In genomic region chr5:170184007-170184687, GRCh38 we compare ENCODE assay signal across 8 cellular contexts. TPM values are rescaled to one million over a fixed set of nuclear protein-coding genes. Genes with fewer than 3 reads are reported as not detected.
DNase-seq lines count a peak whose midpoint lies in the region; ATAC-seq and TF ChIP-seq lines count a peak whose summit lies in the region.

No MANE protein-coding gene starts in this region.

- H3K9me3 ChIP-seq in PC-3 (ENCODE audit: low read length), result no peaks in the 10 kb centered on the region
- H3K9me3 ChIP-seq in cardiac muscle cell (ENCODE audit: low read depth), result no peaks in the 10 kb centered on the region

- H3K9me3 Mint-ChIP-seq in progenitor cell of endocrine pancreas (ENCODE audit: low read depth), result no peaks in the 10 kb centered on the region

- no peaks in the 10 kb centered on the region for H3K27me3 Mint-ChIP-seq in progenitor cell of endocrine pancreas

- DNase-seq in C1 segment of cervical spinal cord (lab: John Stamatoyannopoulos, UW) (peak in 9 of 14 donors; percentile 7 to 55 (median 15)), PC-3 (peak; percentile 74), cardiac muscle cell (ENCODE audit: low read depth in 1 of 2, low spot score in 1 of 2) (peak; percentile 68 to 83), progenitor cell of endocrine pancreas (ENCODE audit: low spot score, unreplicated experiment) (peak; percentile 69), NCI-H128 (lab: John Stamatoyannopoulos, UW; ENCODE audit: unreplicated experiment) (no peak)
- peak; percentile 22 for DNase-seq in activated naive CD4-positive, alpha-beta T cell treated with anti-CD3 and anti-CD28 coated beads, Interleukin-2, amount 50 U/mL, for 16 hours

- H3K36me3 Mint-ChIP-seq in progenitor cell of endocrine pancreas (ENCODE audit: insufficient read depth), result no peaks in the 10 kb centered on the region

- H3K9me2 ChIP-seq in PC-3 (replicated peaks; ENCODE audit: low read length), result no peaks in the 10 kb centered on the region

- ATAC-seq in GM18868 (IDR thresholded peaks at IDR 0.05; ENCODE audit: unreplicated experiment) (peak; percentile 84), HG03354 (IDR thresholded peaks at IDR 0.05; ENCODE audit: poor library complexity, severe bottlenecking, unreplicated experiment) (peak; percentile 81), PC-3 (peak; percentile 96)

- H2AFZ ChIP-seq in PC-3 (ENCODE audit: low read length), result no peak overlapping the region

- peak; percentile 82 for TF ChIP-seq CTCF in PC-3 (conservative IDR thresholded peaks at IDR 0.05; ENCODE audit: low read depth, low read length)
- peak; percentile 85 for TF ChIP-seq CTCF in cardiac muscle cell (IDR thresholded peaks at IDR 0.05; ENCODE audit: low read depth, low read length)
- peak; percentile 86 for TF ChIP-seq CTCF in progenitor cell of endocrine pancreas (IDR thresholded peaks at IDR 0.05; ENCODE audit: unreplicated experiment)

- H3K27ac ChIP-seq in PC-3 (ENCODE audit: low read length) (no peak overlapping the region), cardiac muscle cell (no peak overlapping the region)

- no peaks in the 10 kb centered on the region for H3K27me3 ChIP-seq in PC-3 (ENCODE audit: low read length)
- no peaks in the 10 kb centered on the region for H3K27me3 ChIP-seq in cardiac muscle cell

- H3K4me1 Mint-ChIP-seq in progenitor cell of endocrine pancreas (ENCODE audit: low read depth), result peaks cover 22% of the 10 kb centered on the region

- no peaks in the 10 kb centered on the region for H3K79me2 ChIP-seq in PC-3 (ENCODE audit: low read length)

- BruUV-seq in PC-3 (replicated peaks; lab: Mats Ljungman, UMichigan), result no TSS peak

- H3K36me3 ChIP-seq in PC-3 (ENCODE audit: low read depth, low read length) (no peaks in the 10 kb centered on the region), cardiac muscle cell (no peaks in the 10 kb centered on the region)

- intact Hi-C loops in PC-3 (cut with micrococcal nuclease), result loop anchor here (1.0 kb wide), 2 partner anchors 32 to 84 kb away; no protein-coding TSS in a partner anchor

- no peak overlapping the region for H3K4me3 Mint-ChIP-seq in progenitor cell of endocrine pancreas (ENCODE audit: low read depth)

- POLR2A ChIA-PET in PC-3 (lab: Charles Lee; ENCODE audit: unreplicated experiment), result no interaction called here

- H3F3A ChIP-seq in PC-3 (ENCODE audit: low read length, unreplicated experiment), result no peaks in the 10 kb centered on the region

- H3K4me3 ChIP-seq in PC-3 (ENCODE audit: low read length), result no peak overlapping the region
- H3K4me3 ChIP-seq in cardiac muscle cell, result no peak overlapping the region

- no peaks in the 10 kb centered on the region for H4K20me1 ChIP-seq in PC-3 (ENCODE audit: low read length)

- H3K4me1 ChIP-seq in PC-3 (ENCODE audit: insufficient read depth, low read length) (no peaks in the 10 kb centered on the region), cardiac muscle cell (ENCODE audit: low read depth) (no peaks in the 10 kb centered on the region)

- no peak overlapping the region for H3K9ac ChIP-seq in PC-3 (ENCODE audit: low read length)

- H3K27ac Mint-ChIP-seq in progenitor cell of endocrine pancreas, result no peak overlapping the region

- CTCF ChIA-PET in PC-3 (lab: Charles Lee), result interaction anchor here (1.0 kb wide), 1 partner anchor 32 kb away, joined by 9 read pairs; no protein-coding TSS in a partner anchor

- no peak overlapping the region for H3K4me2 ChIP-seq in PC-3 (ENCODE audit: low read length)

RNA-seq across cellular contexts. Expression of gene C5orf58, which starts 48.6 kb away (rescaled TPM):
- total RNA-seq in PC-3 (2014; rRNA removed) (not detected in 2 replicates), cardiac muscle cell (not detected in 2 replicates), progenitor cell of endocrine pancreas (not detected in 2 replicates)
- polyA plus RNA-seq in cardiac muscle cell, result not detected in 2 replicates
